Comparison of ENCODE assay signal across 28 cellular contexts in the genomic region with DNA sequence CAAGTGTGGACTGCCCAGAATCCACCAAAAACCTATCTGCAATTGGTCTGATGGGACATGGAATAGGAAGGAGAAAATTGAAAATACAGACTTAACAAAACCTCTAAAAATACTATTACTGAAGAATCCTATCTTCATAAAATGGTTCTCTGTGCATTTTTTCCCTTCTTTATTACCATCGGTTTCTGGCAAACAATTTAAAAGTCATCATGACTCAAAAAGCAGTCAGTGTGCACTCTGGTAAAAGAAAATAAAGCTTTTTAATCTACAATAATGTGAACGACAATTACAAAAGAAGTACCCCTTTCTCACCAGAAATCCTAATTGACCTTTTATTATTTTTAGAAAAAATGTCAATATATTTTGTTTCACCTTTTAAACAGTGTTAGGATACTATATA.
DNase-seq lines count a peak whose midpoint lies in the region; FAIRE-seq and TF ChIP-seq lines count a peak whose summit lies in the region.
"Had no signal": no experiment of that assay in that cellular context is flagged by ENCODE, and none has a peak within 500 bp of the region (broad histone marks: within the 10 kb centered on the region; RNA-seq: fewer than 3 reads in every experiment).

No MANE protein-coding gene starts in this region.

- FAIRE-seq in astrocyte (lab: Jason Lieb, UNC), result no peak

- no peaks in the 10 kb centered on the region for H3K36me3 ChIP-seq in astrocyte (ENCODE audit: insufficient read depth, low read length)
- H3K36me3 ChIP-seq: right lobe of liver, vagina had no signal

- intact Hi-C loops in head of caudate nucleus (cut with DNase I), result no loop called here

- H3K4me3 ChIP-seq in astrocyte (ENCODE audit: insufficient read depth, low read depth, low read length), result peak overlapping the region; percentile 3
- H3K4me3 ChIP-seq in fibroblast of the aortic adventitia (ENCODE audit: low read depth, low read length), result no peak overlapping the region
- H3K4me3 ChIP-seq: body of pancreas, coronary artery, heart right ventricle, left ventricle myocardium inferior, right lobe of liver, vagina had no signal

- H3K4me1 Mint-ChIP-seq in astrocyte (ENCODE audit: low read depth, unreplicated experiment), result peaks cover 52% of the 10 kb centered on the region
- H3K4me1 Mint-ChIP-seq in type B pancreatic cell (ENCODE audit: unreplicated experiment), result peaks cover 6% of the 10 kb centered on the region
- H3K4me1 Mint-ChIP-seq: activated naive CD8-positive, alpha-beta T cell treated with anti-CD3 and anti-CD28 coated beads, Interleukin-2, amount 10 ng/mL, durations not matched to agents 7 days and 5 days; endodermal cell; nephron progenitor cell had no signal

- no peaks in the 10 kb centered on the region for H3K79me2 ChIP-seq in astrocyte (ENCODE audit: insufficient read depth, low read length)

- H3K4me3 Mint-ChIP-seq in astrocyte (ENCODE audit: unreplicated experiment) (no peak overlapping the region), type B pancreatic cell (no peak overlapping the region)
- H3K4me3 Mint-ChIP-seq: activated B cell treated with CpG ODN at 0.5 μM for 24 hours; activated CD4-positive, alpha-beta memory T cell treated with anti-CD3 and anti-CD28 coated beads for 36 hours; activated naive CD8-positive, alpha-beta T cell treated with anti-CD3 and anti-CD28 coated beads, Interleukin-2, amount 10 ng/mL, durations not matched to agents 7 days and 5 days; CD8-positive, alpha-beta T cell; endodermal cell; nephron progenitor cell; T-helper 2 cell treated with Interferon-gamma antibody and Interleukin-4, amounts not matched to agents 5 μg/mL and 100 μg/mL, for 36 hours had no signal

- DNase-seq in LHCN-M2 (ENCODE audit: low read depth) (peak; percentile 24), astrocyte (ENCODE audit: low read depth) (no peak), fibroblast of the aortic adventitia (ENCODE audit: low read depth) (peak; percentile 34), type B pancreatic cell (ENCODE audit: extremely low spot score, unreplicated experiment) (no peak), head of caudate nucleus (no peak), HT-29 (ENCODE audit: low spot score) (no peak)
- DNase-seq in stimulated activated CD4-positive, alpha-beta T cell treated with anti-CD3 and anti-CD28 coated beads, Interleukin-15, amount 100 ng/mL, for 24 hours, result no peak
- DNase-seq: activated B cell treated with CpG ODN at 0.5 μM for 24 hours; activated effector memory CD4-positive, alpha-beta T cell treated with Interleukin-2 at 50 U/mL for 16 hours; activated naive CD8-positive, alpha-beta T cell treated with anti-CD3 and anti-CD28 coated beads, Interleukin-2, amount 10 ng/mL, durations not matched to agents 7 days and 5 days; AML-193; body of pancreas; CD8-positive, alpha-beta T cell; endodermal cell; GF-D8; H7; heart right ventricle; KG1; left ventricle myocardium inferior; NCI-H1048; NCI-H1930; NCI-H345; nephron progenitor cell; right lobe of liver had no signal

- no peak for TF ChIP-seq CTCF in astrocyte (IDR thresholded peaks at IDR 0.05; ENCODE audit: insufficient read depth, low read depth, low read length)
- no peak for TF ChIP-seq CTCF in fibroblast of the aortic adventitia (IDR thresholded peaks at IDR 0.05; ENCODE audit: insufficient read depth, low read length)
- no peak for TF ChIP-seq CTCF in type B pancreatic cell (conservative IDR thresholded peaks at IDR 0.05)

- H3K9ac ChIP-seq in astrocyte (ENCODE audit: low read length), result peak overlapping the region; percentile 75

- H3K9me3 ChIP-seq in astrocyte (ENCODE audit: insufficient read depth, low read depth, low read length), result no peaks in the 10 kb centered on the region
- H3K9me3 ChIP-seq: body of pancreas, heart right ventricle, left ventricle myocardium inferior, right lobe of liver, vagina had no signal

- H3K36me3 Mint-ChIP-seq in astrocyte (ENCODE audit: low read depth, unreplicated experiment) (peaks cover 20% of the 10 kb centered on the region), type B pancreatic cell (peaks cover 7% of the 10 kb centered on the region)
- H3K36me3 Mint-ChIP-seq: activated CD4-positive, alpha-beta memory T cell treated with anti-CD3 and anti-CD28 coated beads for 36 hours; activated naive CD8-positive, alpha-beta T cell treated with anti-CD3 and anti-CD28 coated beads, Interleukin-2, amount 10 ng/mL, durations not matched to agents 7 days and 5 days; CD8-positive, alpha-beta T cell had no signal

- peak overlapping the region; percentile 98 for H3K27ac Mint-ChIP-seq in astrocyte (ENCODE audit: unreplicated experiment)
- peak overlapping the region; percentile 83 for H3K27ac Mint-ChIP-seq in type B pancreatic cell
- H3K27ac Mint-ChIP-seq: activated B cell treated with CpG ODN at 0.5 μM for 24 hours; activated CD4-positive, alpha-beta memory T cell treated with anti-CD3 and anti-CD28 coated beads for 36 hours; activated naive CD8-positive, alpha-beta T cell treated with anti-CD3 and anti-CD28 coated beads, Interleukin-2, amount 10 ng/mL, durations not matched to agents 7 days and 5 days; CD8-positive, alpha-beta T cell; endodermal cell; T-helper 2 cell treated with Interferon-gamma antibody and Interleukin-4, amounts not matched to agents 5 μg/mL and 100 μg/mL, for 36 hours had no signal

- H3K27me3 Mint-ChIP-seq in astrocyte (ENCODE audit: low read depth, unreplicated experiment), result peaks cover 2% of the 10 kb centered on the region
- peaks cover 4% of the 10 kb centered on the region for H3K27me3 Mint-ChIP-seq in type B pancreatic cell
- H3K27me3 Mint-ChIP-seq: activated B cell treated with CpG ODN at 0.5 μM for 24 hours had no signal

- H3K9me3 Mint-ChIP-seq in astrocyte (ENCODE audit: unreplicated experiment), result peaks cover 13% of the 10 kb centered on the region
- peaks cover 8% of the 10 kb centered on the region for H3K9me3 Mint-ChIP-seq in type B pancreatic cell
- H3K9me3 Mint-ChIP-seq: activated B cell treated with CpG ODN at 0.5 μM for 24 hours; activated CD4-positive, alpha-beta memory T cell treated with anti-CD3 and anti-CD28 coated beads for 36 hours; activated naive CD8-positive, alpha-beta T cell treated with anti-CD3 and anti-CD28 coated beads, Interleukin-2, amount 10 ng/mL, durations not matched to agents 7 days and 5 days; CD8-positive, alpha-beta T cell; endodermal cell; nephron progenitor cell; T-helper 2 cell treated with Interferon-gamma antibody and Interleukin-4, amounts not matched to agents 5 μg/mL and 100 μg/mL, for 36 hours had no signal

- H4K20me1 ChIP-seq in astrocyte (ENCODE audit: insufficient read depth, low read length), result no peaks in the 10 kb centered on the region

- H3K27ac ChIP-seq in astrocyte (ENCODE audit: low read depth, low read length), result peak overlapping the region; percentile 96
- H3K27ac ChIP-seq: body of pancreas, coronary artery, heart right ventricle, left ventricle myocardium inferior, right lobe of liver, vagina had no signal

- peaks cover 38% of the 10 kb centered on the region for H3K4me1 ChIP-seq in astrocyte (ENCODE audit: insufficient read depth, low read length)
- H3K4me1 ChIP-seq: body of pancreas, right lobe of liver had no signal

- no peaks in the 10 kb centered on the region for H3K27me3 ChIP-seq in astrocyte (ENCODE audit: insufficient read depth, low read length)
- H3K27me3 ChIP-seq: body of pancreas, heart right ventricle, right lobe of liver, vagina had no signal

- H2AFZ ChIP-seq in astrocyte (ENCODE audit: low read depth, low read length), result no peak overlapping the region

- peak overlapping the region; percentile 80 for H3K4me2 ChIP-seq in astrocyte (ENCODE audit: low read length)

Comparison
In these comparisons a context has a peak if more than half of its experiments do, and no peak if none do; other contexts are left out.
1. DNase-seq: peak in LHCN-M2 (single experiment) and fibroblast of the aortic adventitia (single experiment); none in astrocyte (single experiment), type B pancreatic cell (single experiment), stimulated activated CD4-positive, alpha-beta T cell treated with anti-CD3 and anti-CD28 coated beads, Interleukin-15, amount 100 ng/mL, for 24 hours (single experiment), head of caudate nucleus (0 of 42) and HT-29 (single experiment).